In the genomic region with DNA sequence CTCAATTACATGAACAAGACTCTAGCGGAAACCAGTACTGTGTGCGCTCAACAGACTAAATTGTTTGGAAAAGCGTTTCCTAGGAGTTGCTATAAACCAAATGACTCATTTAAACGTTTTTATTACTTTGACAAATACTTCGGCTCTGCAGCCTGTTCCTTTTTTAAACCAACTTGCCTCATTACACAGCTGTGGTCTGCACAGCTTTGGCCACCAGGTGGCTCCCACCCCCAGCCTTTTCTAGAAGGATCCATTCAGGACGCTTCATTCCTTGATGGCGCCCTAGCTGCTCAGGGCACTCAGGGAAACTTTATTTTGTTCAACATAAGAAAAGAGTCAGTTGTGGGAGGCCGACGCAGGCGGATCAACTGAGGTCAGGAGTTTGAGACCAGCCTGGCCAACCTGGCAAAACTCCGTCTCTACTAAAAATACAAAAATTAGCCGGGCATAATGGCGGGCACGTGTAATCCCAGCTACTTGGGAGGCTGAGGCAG, we compare ENCODE assay signal across 8 cellular contexts. TPM values are rescaled to one million over a fixed set of nuclear protein-coding genes. Genes with fewer than 3 reads are reported as not detected.
DNase-seq lines count a peak whose midpoint lies in the region; ATAC-seq, FAIRE-seq and TF ChIP-seq lines count a peak whose summit lies in the region.

No MANE protein-coding gene starts in this region.

- no peaks in the 10 kb centered on the region for H3K9me3 ChIP-seq in HepG2 (ENCODE audit: low read length)

- CTCF ChIA-PET in HepG2 (lab: Yijun Ruan, JAX; ENCODE audit: low intra/inter-chr PET ratio, low total read pairs) = interaction anchor here (1.2 to 1.3 kb wide), 2 partner anchors 167 to 237 kb away, joined by 3 to 8 read pairs; no protein-coding TSS in a partner anchor

- H3K4me3 ChIP-seq in HepG2 (replicated peaks in 1 of 3; ENCODE audit: insufficient read depth in 1 of 3, low read depth in 2 of 3, low read length in 3 of 3) = peak overlapping the region in 2 of 3 experiments; percentile 57 to 61; a peak in 5 of 6 replicates

- no peak for TF ChIP-seq POLR2A in HepG2 (IDR thresholded peaks at IDR 0.05; ENCODE audit: insufficient read depth in 1 of 2, low read depth in 2 of 2, low read length in 2 of 2)

- peak; percentile 86 for TF ChIP-seq RAD21 in HepG2 (CRISPR knock-in tag; IDR thresholded peaks at IDR 0.05)

- no peak overlapping the region for H3K27ac ChIP-seq in HepG2 (ENCODE audit: extremely low read length, insufficient read depth, low read length)

- no peaks in the 10 kb centered on the region for H3K36me3 ChIP-seq in HepG2 (replicated peaks in 1 of 2; ENCODE audit: control insufficient read depth in 1 of 2, insufficient read depth in 2 of 2, low read length in 2 of 2)

- intact Hi-C loops in HepG2 (cut with micrococcal nuclease; ENCODE audit: unreplicated experiment) = loop anchor here (1.0 to 5.0 kb wide), 4 partner anchors 79 to 354 kb away; no protein-coding TSS in a partner anchor

- peak; percentile 81 for FAIRE-seq in HepG2 (lab: Jason Lieb, UNC)

- H3K4me1 ChIP-seq in HepG2 (ENCODE audit: insufficient read depth, low read length) = peaks cover 35% of the 10 kb centered on the region

- peak overlapping the region; percentile 92 for H2AFZ ChIP-seq in HepG2 (ENCODE audit: low read length)

- no peaks in the 10 kb centered on the region for H3K79me2 ChIP-seq in HepG2 (ENCODE audit: insufficient read depth, low read length)

- peak; percentile 91 for DNase-seq in ELF-1 (ENCODE audit: low read depth, low spot score)
- peak; percentile 25 to 88 for DNase-seq in NCI-H526 (lab: John Stamatoyannopoulos, UW)
- DNase-seq in activated CD4-positive, alpha-beta T cell treated with anti-CD3 and anti-CD28 coated beads for 48 hours = peak; percentile 78
- peak; percentile 93 for DNase-seq in dedifferentiated amniotic fluid mesenchymal stem cell (ENCODE audit: extremely low spot score)
- peak; percentile 74 for DNase-seq in HepG2 (ENCODE audit: low spot score)
- DNase-seq in stimulated activated CD4-positive, alpha-beta T cell treated with anti-CD3 and anti-CD28 coated beads, Interleukin-2, amount 100 ng/mL, for 24 hours = peak; percentile 64 to 69

- H3K9ac ChIP-seq in HepG2 (ENCODE audit: insufficient read depth, low read depth, low read length) = no peak overlapping the region; the same call in 1 of the 2 replicates

- POLR2A ChIA-PET in HepG2 (lab: Yijun Ruan, JAX) = interaction anchor here (1.0 to 1.7 kb wide), 4 partner anchors 10 to 234 kb away, joined by 3 to 8 read pairs (median 6); a partner anchor contains a TSS

- 23% methylated on average over 14 of the region's 14 CpGs for WGBS in HepG2 (ENCODE audit: low lambda C conversion rate)

- peak overlapping the region; percentile 94 for H3K4me2 ChIP-seq in HepG2 (ENCODE audit: low read depth, low read length)

- H3K27me3 ChIP-seq in HepG2 (ENCODE audit: control insufficient read depth in 1 of 2, insufficient read depth in 2 of 2, low read length in 2 of 2) = peaks cover 0 to 13% of the 10 kb centered on the region in 2 experiments; a peak in 1 of 5 replicates

- TF ChIP-seq EP300 in HepG2 (IDR thresholded peaks at IDR 0.05; ENCODE audit: low read depth in 2 of 2, low read length in 2 of 2) (no peak), HepG2 (CRISPR knock-in tag; IDR thresholded peaks at IDR 0.05; ENCODE audit: borderline replicate concordance) (no peak)

- no peaks in the 10 kb centered on the region for H4K20me1 ChIP-seq in HepG2 (ENCODE audit: insufficient read depth, low read length)

- TF ChIP-seq CTCF in HepG2 (CRISPR knock-in tag; IDR thresholded peaks at IDR 0.05) = peak; percentile 87

- peak; percentile 79 for ATAC-seq in HG02798 (IDR thresholded peaks at IDR 0.05; ENCODE audit: poor library complexity, unreplicated experiment)
- ATAC-seq in HepG2 = peak; percentile 91
- no peak for ATAC-seq in HG03457 (IDR thresholded peaks at IDR 0.05; ENCODE audit: unreplicated experiment)

- BruUV-seq in HepG2 (replicated peaks; lab: Mats Ljungman, UMichigan) = no TSS peak

- in situ Hi-C loops in HepG2 (cut with HindIII; ENCODE audit: extremely low pct_ligation_motif_present, low pct_unique_long_range_greater_than_20kb) = loop anchor here (10.0 kb wide), 1 partner anchor 231 kb away; a partner anchor contains a TSS

TF ChIP-seq in HepG2, 621 proteins besides CTCF, POLR2A, EP300 and RAD21 (continues in another document):
- TF ChIP-seq SALL1 (CRISPR knock-in tag; IDR thresholded peaks at IDR 0.05) (peak; percentile 48), ZNF550 (CRISPR knock-in tag; IDR thresholded peaks at IDR 0.05; ENCODE audit: borderline replicate concordance) (no peak), ZNF839 (CRISPR knock-in tag; IDR thresholded peaks at IDR 0.05; ENCODE audit: borderline replicate concordance) (no peak), TP53 (CRISPR knock-in tag; conservative IDR thresholded peaks at IDR 0.05) (no peak), ZNF816 (CRISPR knock-in tag; IDR thresholded peaks at IDR 0.05; ENCODE audit: borderline replicate concordance) (0 out of 2 replicates have a peak, but pooled peaks have one; percentile 53), ZNF790 (CRISPR knock-in tag; IDR thresholded peaks at IDR 0.05; ENCODE audit: borderline replicate concordance) (no peak), MXI1 (IDR thresholded peaks at IDR 0.05; ENCODE audit: borderline replicate concordance, low read depth, low read length) (0 out of 3 replicates have a peak, but pooled peaks have one; percentile 24), ZFP82 (CRISPR knock-in tag; IDR thresholded peaks at IDR 0.05; ENCODE audit: borderline replicate concordance) (no peak), ZNF776 (CRISPR knock-in tag; IDR thresholded peaks at IDR 0.05) (no peak), PCBP2 (optimal IDR thresholded peaks at IDR 0.05; ENCODE audit: low read depth, low read length, poor library complexity, severe bottlenecking) (no peak), ZNF530 (CRISPR knock-in tag; IDR thresholded peaks at IDR 0.05; ENCODE audit: low read depth) (no peak)
- TF ChIP-seq, protein P1, sequence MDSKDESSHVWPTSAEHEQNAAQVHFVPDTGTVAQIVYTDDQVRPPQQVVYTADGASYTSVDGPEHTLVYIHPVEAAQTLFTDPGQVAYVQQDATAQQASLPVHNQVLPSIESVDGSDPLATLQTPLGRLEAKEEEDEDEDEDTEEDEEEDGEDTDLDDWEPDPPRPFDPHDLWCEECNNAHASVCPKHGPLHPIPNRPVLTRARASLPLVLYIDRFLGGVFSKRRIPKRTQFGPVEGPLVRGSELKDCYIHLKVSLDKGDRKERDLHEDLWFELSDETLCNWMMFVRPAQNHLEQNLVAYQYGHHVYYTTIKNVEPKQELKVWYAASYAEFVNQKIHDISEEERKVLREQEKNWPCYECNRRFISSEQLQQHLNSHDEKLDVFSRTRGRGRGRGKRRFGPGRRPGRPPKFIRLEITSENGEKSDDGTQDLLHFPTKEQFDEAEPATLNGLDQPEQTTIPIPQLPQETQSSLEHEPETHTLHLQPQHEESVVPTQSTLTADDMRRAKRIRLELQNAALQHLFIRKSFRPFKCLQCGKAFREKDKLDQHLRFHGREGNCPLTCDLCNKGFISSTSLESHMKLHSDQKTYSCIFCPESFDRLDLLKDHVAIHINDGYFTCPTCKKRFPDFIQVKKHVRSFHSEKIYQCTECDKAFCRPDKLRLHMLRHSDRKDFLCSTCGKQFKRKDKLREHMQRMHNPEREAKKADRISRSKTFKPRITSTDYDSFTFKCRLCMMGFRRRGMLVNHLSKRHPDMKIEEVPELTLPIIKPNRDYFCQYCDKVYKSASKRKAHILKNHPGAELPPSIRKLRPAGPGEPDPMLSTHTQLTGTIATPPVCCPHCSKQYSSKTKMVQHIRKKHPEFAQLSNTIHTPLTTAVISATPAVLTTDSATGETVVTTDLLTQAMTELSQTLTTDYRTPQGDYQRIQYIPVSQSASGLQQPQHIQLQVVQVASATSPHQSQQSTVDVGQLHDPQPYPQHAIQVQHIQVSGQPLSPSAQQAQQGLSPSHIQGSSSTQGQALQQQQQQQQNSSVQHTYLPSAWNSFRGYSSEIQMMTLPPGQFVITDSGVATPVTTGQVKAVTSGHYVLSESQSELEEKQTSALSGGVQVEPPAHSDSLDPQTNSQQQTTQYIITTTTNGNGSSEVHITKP (CRISPR knock-in tag; IDR thresholded peaks at IDR 0.05; ENCODE audit: low read depth) = no peak
- TF ChIP-seq, protein P2, sequence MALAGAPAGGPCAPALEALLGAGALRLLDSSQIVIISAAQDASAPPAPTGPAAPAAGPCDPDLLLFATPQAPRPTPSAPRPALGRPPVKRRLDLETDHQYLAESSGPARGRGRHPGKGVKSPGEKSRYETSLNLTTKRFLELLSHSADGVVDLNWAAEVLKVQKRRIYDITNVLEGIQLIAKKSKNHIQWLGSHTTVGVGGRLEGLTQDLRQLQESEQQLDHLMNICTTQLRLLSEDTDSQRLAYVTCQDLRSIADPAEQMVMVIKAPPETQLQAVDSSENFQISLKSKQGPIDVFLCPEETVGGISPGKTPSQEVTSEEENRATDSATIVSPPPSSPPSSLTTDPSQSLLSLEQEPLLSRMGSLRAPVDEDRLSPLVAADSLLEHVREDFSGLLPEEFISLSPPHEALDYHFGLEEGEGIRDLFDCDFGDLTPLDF (CRISPR knock-in tag; IDR thresholded peaks at IDR 0.05) = no peak

RNA-seq across cellular contexts. Expression of a gene that starts 41.0 kb away (rescaled TPM):
- total RNA-seq in HepG2 (2016; rRNA removed; fragmentation: Illumina TruSeq; extraction: Trizol) = 24.8 and 41.5 TPM in 2 replicates
- 8.7 TPM in 2 replicates for total RNA-seq in HepG2 (2016; cell fraction: cytosol; rRNA removed; fragmentation: Illumina TruSeq; extraction: Trizol; ENCODE audit: low read depth)
- total RNA-seq in HepG2 (2016; cell fraction: insoluble cytoplasmic fraction; rRNA removed; fragmentation: Illumina TruSeq; extraction: Trizol) = 24.4 and 40.6 TPM in 2 replicates
- 17.5 and 20.5 TPM in 2 replicates for total RNA-seq in HepG2 (2016; cell fraction: membrane; rRNA removed; fragmentation: Illumina TruSeq; extraction: Trizol)
- 36.7 and 39.7 TPM in 2 replicates for total RNA-seq in HepG2 (2016; cell fraction: nucleus; rRNA removed; fragmentation: Illumina TruSeq; extraction: Trizol)
- polyA plus RNA-seq in HepG2 (2011; rRNA removed) = 7.0 and 8.4 TPM in 2 replicates
- polyA plus RNA-seq in HepG2 (2011; cell fraction: cytosol; rRNA removed) = 3.0 and 4.8 TPM in 2 replicates
- polyA plus RNA-seq in HepG2 (2011; cell fraction: nucleus; rRNA removed) = 7.7 and 8.5 TPM in 2 replicates
- 7.8 and 8.5 TPM in 2 replicates for polyA plus RNA-seq in HepG2 (2012)
- polyA plus RNA-seq in HepG2 (2016; cell fraction: cytosol; fragmentation: Illumina TruSeq; extraction: Trizol; ENCODE audit: low read depth) = 1.9 and 2.1 TPM in 2 replicates
- polyA plus RNA-seq in HepG2 (2016; cell fraction: insoluble cytoplasmic fraction; fragmentation: Illumina TruSeq; extraction: Trizol; ENCODE audit: low read depth) = 17.3 and 18.6 TPM in 2 replicates
- 4.7 and 5.9 TPM in 2 replicates for polyA plus RNA-seq in HepG2 (2016; cell fraction: membrane; fragmentation: Illumina TruSeq; extraction: Trizol; ENCODE audit: low read depth)
- polyA plus RNA-seq in HepG2 (2016; cell fraction: nucleus; fragmentation: Illumina TruSeq; extraction: Trizol; ENCODE audit: insufficient read depth, low read depth) = 21.7 and 22.1 TPM in 2 replicates
- polyA minus RNA-seq in HepG2 (2011; rRNA and poly(A)+ RNA removed; ENCODE audit: low replicate concordance) = 9.7 and 16.9 TPM in 2 replicates
- polyA minus RNA-seq in HepG2 (2011; cell fraction: cytosol; rRNA and poly(A)+ RNA removed) = 14.7 and 15.0 TPM in 2 replicates
- polyA minus RNA-seq in HepG2 (2011; cell fraction: nucleus; rRNA and poly(A)+ RNA removed) = 33.3 and 38.0 TPM in 2 replicates
